36 cellular contexts compared by ENCODE assay signal in genomic region chr7:10657837-10658236, GRCh38.
DNase-seq lines count a peak whose midpoint lies in the region; ATAC-seq, FAIRE-seq and TF ChIP-seq lines count a peak whose summit lies in the region.
"Had no signal": no experiment of that assay in that cellular context is flagged by ENCODE, and none has a peak within 500 bp of the region (broad histone marks: within the 10 kb centered on the region; RNA-seq: fewer than 3 reads in every experiment).

No MANE protein-coding gene starts in this region.

- TF ChIP-seq RAD21 in Ishikawa (IDR thresholded peaks at IDR 0.05; ENCODE audit: low read depth): no peak
- no peak for TF ChIP-seq RAD21 in K562 (CRISPR knock-in tag; conservative IDR thresholded peaks at IDR 0.05 in 1 of 2, IDR thresholded peaks at IDR 0.05 in 1 of 2)

- H3K4me3 ChIP-seq in K562 (no peak overlapping the region), endodermal cell (ENCODE audit: low read length) (no peak overlapping the region)
- H3K4me3 ChIP-seq: A549; BLaER1; BLaER1 treated with 17β-estradiol and CSF1 and Interleukin-3, amounts not matched to agents 10 nM and 100 nM had no signal

- H3K9me1 ChIP-seq in K562 (ENCODE audit: control insufficient read depth, insufficient read depth, low read length): no peaks in the 10 kb centered on the region

- in situ Hi-C loops in K562 (cut with MboI): no loop called here

- H3K4me3 Mint-ChIP-seq in endodermal cell: no peak overlapping the region
- H3K4me3 Mint-ChIP-seq: B cell; CD14-positive monocyte; CD4-positive, alpha-beta memory T cell; CD4-positive, alpha-beta T cell; CD4-positive, CD25-positive, alpha-beta regulatory T cell; CD8-positive, alpha-beta memory T cell; CD8-positive, alpha-beta T cell had no signal

- H3K4me1 Mint-ChIP-seq in endodermal cell: peaks cover 26% of the 10 kb centered on the region
- H3K4me1 Mint-ChIP-seq: B cell; CD14-positive monocyte; CD4-positive, alpha-beta memory T cell; CD4-positive, CD25-positive, alpha-beta regulatory T cell; CD8-positive, alpha-beta memory T cell had no signal

- no peaks in the 10 kb centered on the region for H3K9me3 Mint-ChIP-seq in endodermal cell
- H3K9me3 Mint-ChIP-seq: CD4-positive, alpha-beta T cell; CD8-positive, alpha-beta T cell had no signal

- intact Hi-C loops in K562 (cut with micrococcal nuclease): no loop called here

- DNase-seq in DMS 273 (lab: John Stamatoyannopoulos, UW; ENCODE audit: unreplicated experiment) (peak; percentile 20), DMS 273 treated with DMSO at 0.1 percent for 48 hours (lab: John Stamatoyannopoulos, UW) (no peak), K562 (ENCODE audit: extremely low read depth in 1 of 4, low spot score in 3 of 4) (no peak), endodermal cell (no peak), NOMO-1 treated with DMSO at 0.1 percent for 48 hours (lab: John Stamatoyannopoulos, UW; ENCODE audit: unreplicated experiment) (no peak), A172 (ENCODE audit: low spot score) (no peak)
- DNase-seq: 8988T; ACHN; AML-193; BE2C; C1 segment of cervical spinal cord; Caco-2; Calu3; CD4-positive, alpha-beta memory T cell; CD4-positive, alpha-beta T cell; CD4-positive, CD25-positive, alpha-beta regulatory T cell; CD8-positive, alpha-beta memory T cell; CD8-positive, alpha-beta T cell; COR-L47; DMS153; DMS53; DMS79; DMS79 treated with DMSO at 0.1 percent for 48 hours; DND-41; EL had no signal

- no peak overlapping the region for H2AFZ ChIP-seq in K562 (ENCODE audit: low read depth, low read length)

- no TSS peak for BruUV-seq in K562 (replicated peaks; lab: Mats Ljungman, UMichigan)

- ATAC-seq in K562 (no peak), HG03460 (IDR thresholded peaks at IDR 0.05; ENCODE audit: unreplicated experiment) (no peak)
- ATAC-seq: A549; CD8-positive, alpha-beta T cell had no signal

- H3K9me3 ChIP-seq in K562 (replicated peaks; ENCODE audit: control insufficient read depth, insufficient read depth, low read depth, low read length) (no peaks in the 10 kb centered on the region), endodermal cell (ENCODE audit: control insufficient read depth, low read length) (no peaks in the 10 kb centered on the region)
- H3K9me3 ChIP-seq: A549; BE2C; BLaER1; BLaER1 treated with 17β-estradiol and CSF1 and Interleukin-3, amounts not matched to agents 10 nM and 100 nM; Caco-2 had no signal

- TF ChIP-seq EP300 in Ishikawa (IDR thresholded peaks at IDR 0.05; ENCODE audit: borderline replicate concordance) (no peak), K562 (IDR thresholded peaks at IDR 0.05; ENCODE audit: low read length) (no peak)

- H3K27ac ChIP-seq in K562 (ENCODE audit: extremely low read depth, low read depth, low read length) (no peak overlapping the region), endodermal cell (ENCODE audit: low read depth, low read length) (no peak overlapping the region)
- H3K27ac ChIP-seq: 22Rv1; A549; BLaER1; BLaER1 treated with 17β-estradiol and CSF1 and Interleukin-3, amounts not matched to agents 10 nM and 100 nM; C4-2B had no signal

- TF ChIP-seq POLR2A in K562 (conservative IDR thresholded peaks at IDR 0.05): no peak

- no peaks in the 10 kb centered on the region for H3K27me3 Mint-ChIP-seq in endodermal cell (ENCODE audit: insufficient read depth)
- H3K27me3 Mint-ChIP-seq: B cell; CD4-positive, alpha-beta memory T cell; CD4-positive, alpha-beta T cell; CD4-positive, CD25-positive, alpha-beta regulatory T cell; CD8-positive, alpha-beta memory T cell had no signal

- no peak overlapping the region for H3K9ac ChIP-seq in K562 (ENCODE audit: insufficient read depth in 1 of 2, low read depth in 2 of 2, low read length in 2 of 2)
- H3K9ac ChIP-seq in endodermal cell (ENCODE audit: extremely low read depth, low read length, poor library complexity, severe bottlenecking): no peak overlapping the region
- H3K9ac ChIP-seq: BLaER1; BLaER1 treated with 17β-estradiol and CSF1 and Interleukin-3, amounts not matched to agents 10 nM and 100 nM had no signal

- H4K20me1 ChIP-seq in K562 (replicated peaks; ENCODE audit: control insufficient read depth, insufficient read depth, low read length): no peaks in the 10 kb centered on the region
- H4K20me1 ChIP-seq: BLaER1; BLaER1 treated with 17β-estradiol and CSF1 and Interleukin-3, amounts not matched to agents 10 nM and 100 nM had no signal

- H3K36me3 ChIP-seq in K562 (ENCODE audit: control insufficient read depth, insufficient read depth, low read length) (peaks cover 5% of the 10 kb centered on the region; the same call in 2 of the 3 replicates), endodermal cell (ENCODE audit: control insufficient read depth, insufficient read depth, low read length) (no peaks in the 10 kb centered on the region)
- H3K36me3 ChIP-seq: BE2C; BLaER1; BLaER1 treated with 17β-estradiol and CSF1 and Interleukin-3, amounts not matched to agents 10 nM and 100 nM had no signal

- H3K79me2 ChIP-seq in K562 (ENCODE audit: control insufficient read depth, insufficient read depth, low read length): peaks cover under 1% of the 10 kb centered on the region; the same call in 1 of the 3 replicates

- no peak for FAIRE-seq in K562 (lab: Jason Lieb, UNC)
- FAIRE-seq: A204.1, A549, G401.6 had no signal

- TF ChIP-seq CTCF in K562 (IDR thresholded peaks at IDR 0.05 in 2 of 3, conservative IDR thresholded peaks at IDR 0.05 in 1 of 3; ENCODE audit: insufficient read depth in 2 of 3, low read depth in 1 of 3, low read length in 3 of 3) (no peak), endodermal cell (conservative IDR thresholded peaks at IDR 0.05) (no peak)

- POLR2A ChIA-PET in K562 (lab: Yijun Ruan, JAX): no interaction called here

- no peak overlapping the region for H3K4me2 ChIP-seq in K562 (ENCODE audit: insufficient read depth, low read length)
- H3K4me2 ChIP-seq: A549; BLaER1; BLaER1 treated with 17β-estradiol and CSF1 and Interleukin-3, amounts not matched to agents 10 nM and 100 nM had no signal

- peak overlapping the region; percentile 8 for H3K27ac Mint-ChIP-seq in endodermal cell
- H3K27ac Mint-ChIP-seq: B cell; CD14-positive monocyte; CD4-positive, alpha-beta memory T cell; CD4-positive, alpha-beta T cell; CD4-positive, CD25-positive, alpha-beta regulatory T cell; CD8-positive, alpha-beta memory T cell; CD8-positive, alpha-beta T cell had no signal

- CTCF ChIA-PET in K562 (lab: Yijun Ruan, JAX; ENCODE audit: low intra/inter-chr PET ratio): no interaction called here

- H3K27me3 ChIP-seq in K562 (ENCODE audit: control insufficient read depth in 2 of 2, insufficient read depth in 2 of 2, low read length in 2 of 2) (no peaks in the 10 kb centered on the region), endodermal cell (ENCODE audit: control insufficient read depth, insufficient read depth, low read length, poor library complexity, severe bottlenecking) (no peaks in the 10 kb centered on the region)
- H3K27me3 ChIP-seq: BE2C; BLaER1; BLaER1 treated with 17β-estradiol and CSF1 and Interleukin-3, amounts not matched to agents 10 nM and 100 nM had no signal

- H3K4me1 ChIP-seq in K562 (replicated peaks in 1 of 2; ENCODE audit: control insufficient read depth in 2 of 2, insufficient read depth in 2 of 2, low read length in 2 of 2) (no peaks in the 10 kb centered on the region; a peak in 1 of 5 replicates), endodermal cell (ENCODE audit: control insufficient read depth, insufficient read depth, low read length) (no peaks in the 10 kb centered on the region)
- H3K4me1 ChIP-seq: A549; BE2C; BLaER1; BLaER1 treated with 17β-estradiol and CSF1 and Interleukin-3, amounts not matched to agents 10 nM and 100 nM; Caco-2 had no signal

- H3K36me3 Mint-ChIP-seq in endodermal cell (ENCODE audit: low read depth): no peaks in the 10 kb centered on the region
- H3K36me3 Mint-ChIP-seq: CD14-positive monocyte; CD4-positive, alpha-beta memory T cell; CD4-positive, CD25-positive, alpha-beta regulatory T cell; CD8-positive, alpha-beta memory T cell; CD8-positive, alpha-beta T cell had no signal

TF ChIP-seq in K562, 482 proteins besides CTCF, POLR2A, EP300 and RAD21:
- TF ChIP-seq NFIC (IDR thresholded peaks at IDR 0.05) (peak; percentile 89), TCF3 (CRISPR knock-in tag; IDR thresholded peaks at IDR 0.05) (no peak), ZNF253 (CRISPR knock-in tag; conservative IDR thresholded peaks at IDR 0.05) (no peak), TAF15 (IDR thresholded peaks at IDR 0.05; ENCODE audit: low read depth, low read length) (no peak), NFIX (CRISPR knock-in tag; IDR thresholded peaks at IDR 0.05; ENCODE audit: low read depth) (peak; percentile 77)
